Comparison of ENCODE assay signal across 11 cellular contexts in genomic region chr1:8167936-8168335, GRCh38.
DNase-seq lines count a peak whose midpoint lies in the region; ATAC-seq and TF ChIP-seq lines count a peak whose summit lies in the region.
"Had no signal": no experiment of that assay in that cellular context is flagged by ENCODE, and none has a peak within 500 bp of the region (broad histone marks: within the 10 kb centered on the region; RNA-seq: fewer than 3 reads in every experiment).

No MANE protein-coding gene starts in this region.

- no peak for DNase-seq in CD4-positive, alpha-beta T cell
- no peak for DNase-seq in activated CD8-positive, alpha-beta T cell treated with anti-CD3 and anti-CD28 coated beads, Interleukin-2, amount 10 ng/mL, durations not matched to agents 7 days and 5 days
- DNase-seq in NCI-H526 treated with DMSO at 0.1 percent for 48 hours (lab: John Stamatoyannopoulos, UW) (no peak), GM13977 (ENCODE audit: low spot score) (no peak), NCI-H82 treated with DMSO at 0.1 percent for 48 hours (lab: John Stamatoyannopoulos, UW; ENCODE audit: unreplicated experiment) (no peak)
- DNase-seq: central memory CD4-positive, alpha-beta T cell; glutamatergic neuron; NK-92 treated with Interleukin-12 subunit alpha and Interleukin-12 subunit beta, amount 100 ng/mL, for 24 hours had no signal

- no peaks in the 10 kb centered on the region for H3K36me3 ChIP-seq in HUES48 (ENCODE audit: control insufficient read depth, insufficient read depth, low read length)
- no peaks in the 10 kb centered on the region for H3K36me3 ChIP-seq in liver (ENCODE audit: control insufficient read depth in 4 of 4, insufficient read depth in 3 of 4, low read depth in 1 of 4, low read length in 3 of 4)

- H3K4me3 ChIP-seq in HUES48 (ENCODE audit: low read depth, low read length), result no peak overlapping the region
- no peak overlapping the region for H3K4me3 ChIP-seq in liver (ENCODE audit: low read depth in 1 of 3, low read length in 3 of 3)

- WGBS in liver, result 95% methylated on average over 4 of the region's 4 CpGs

- intact Hi-C loops in CD4-positive, alpha-beta T cell (cut with DNase I, micrococcal nuclease), result loop anchor here in 1 of 2 experiments (2.0 kb wide), 1 partner anchor 15 kb away; no protein-coding TSS in a partner anchor

- H3K9me3 Mint-ChIP-seq in CD4-positive, alpha-beta T cell, result no peaks in the 10 kb centered on the region
- H3K9me3 Mint-ChIP-seq in activated CD8-positive, alpha-beta T cell treated with anti-CD3 and anti-CD28 coated beads, Interleukin-2, amount 10 ng/mL, durations not matched to agents 7 days and 5 days (ENCODE audit: insufficient read depth), result no peaks in the 10 kb centered on the region

- no peaks in the 10 kb centered on the region for H3K9me3 ChIP-seq in CD4-positive, alpha-beta T cell (ENCODE audit: control insufficient read depth, low read length)
- H3K9me3 ChIP-seq in HUES48 (ENCODE audit: control insufficient read depth, insufficient read depth, low read length) (no peaks in the 10 kb centered on the region), liver (ENCODE audit: control insufficient read depth in 4 of 4, low read length in 3 of 4) (no peaks in the 10 kb centered on the region)

- TF ChIP-seq RAD21 in liver (IDR thresholded peaks at IDR 0.05), result no peak

- H3K4me1 ChIP-seq in HUES48 (ENCODE audit: control insufficient read depth, insufficient read depth, low read length), result peaks cover 30% of the 10 kb centered on the region
- H3K4me1 ChIP-seq in liver (ENCODE audit: control insufficient read depth in 4 of 4, insufficient read depth in 4 of 4, low read length in 3 of 4), result peaks cover 6 to 28% (median 12%) of the 10 kb centered on the region in 4 donors

- H3K36me3 Mint-ChIP-seq in CD4-positive, alpha-beta T cell (ENCODE audit: low read depth), result no peaks in the 10 kb centered on the region
- H3K36me3 Mint-ChIP-seq in activated CD8-positive, alpha-beta T cell treated with anti-CD3 and anti-CD28 coated beads, Interleukin-2, amount 10 ng/mL, durations not matched to agents 7 days and 5 days (ENCODE audit: low read depth), result peaks cover 2% of the 10 kb centered on the region

- H3K27ac ChIP-seq in CD4-positive, alpha-beta T cell (ENCODE audit: low read depth, low read length), result no peak overlapping the region
- H3K27ac ChIP-seq in HUES48 (ENCODE audit: low read depth, low read length) (peak overlapping the region; percentile 89), liver (ENCODE audit: low read depth in 1 of 2, low read length in 2 of 2) (peak overlapping the region; percentile 22 to 46)

- POLR2A ChIA-PET in CD4-positive, alpha-beta T cell (lab: Charles Lee), result interaction anchor here (5.0 kb wide), 1 partner anchor 14 kb away, joined by 52 read pairs; no protein-coding TSS in a partner anchor
- POLR2A ChIA-PET in activated CD8-positive, alpha-beta T cell treated with anti-CD3 and anti-CD28 coated beads, Interleukin-2, amount 10 ng/mL, durations not matched to agents 7 days and 5 days (lab: Charles Lee), result interaction anchor here (0.9 to 1.7 kb wide), 3 partner anchors 14 to 17 kb away, joined by 4 to 7 read pairs (median 4); no protein-coding TSS in a partner anchor

- CTCF ChIA-PET in CD4-positive, alpha-beta T cell (lab: Charles Lee), result no interaction called here
- CTCF ChIA-PET in activated CD8-positive, alpha-beta T cell treated with anti-CD3 and anti-CD28 coated beads, Interleukin-2, amount 10 ng/mL, durations not matched to agents 7 days and 5 days (lab: Charles Lee), result interaction anchor here (3.9 kb wide), 1 partner anchor 153 kb away, joined by 13 read pairs; no protein-coding TSS in a partner anchor

- H3K4me1 Mint-ChIP-seq in CD4-positive, alpha-beta T cell (ENCODE audit: low read depth), result peaks cover 39% of the 10 kb centered on the region
- H3K4me1 Mint-ChIP-seq in activated CD8-positive, alpha-beta T cell treated with anti-CD3 and anti-CD28 coated beads, Interleukin-2, amount 10 ng/mL, durations not matched to agents 7 days and 5 days (ENCODE audit: low read depth), result peaks cover 34% of the 10 kb centered on the region

- H3K27me3 Mint-ChIP-seq in CD4-positive, alpha-beta T cell, result no peaks in the 10 kb centered on the region
- H3K27me3 Mint-ChIP-seq in activated CD8-positive, alpha-beta T cell treated with anti-CD3 and anti-CD28 coated beads, Interleukin-2, amount 10 ng/mL, durations not matched to agents 7 days and 5 days (ENCODE audit: low read depth), result no peaks in the 10 kb centered on the region

- in situ Hi-C loops in GM13977 (cut with MboI; ENCODE audit: low pct_unique_long_range_greater_than_20kb, low sequenced_read_pairs, unreplicated experiment), result no loop called here

- H3K9ac ChIP-seq in HUES48 (ENCODE audit: low read depth, low read length), result peak overlapping the region; percentile 39; the same call in 1 of the 2 replicates
- no peak overlapping the region for H3K9ac ChIP-seq in liver (ENCODE audit: low read depth in 1 of 2, low read length in 2 of 2)

- TF ChIP-seq CTCF in CD4-positive, alpha-beta T cell (IDR thresholded peaks at IDR 0.05), result no peak
- TF ChIP-seq CTCF in liver (IDR thresholded peaks at IDR 0.05; ENCODE audit: low read depth, low read length, missing input control), result no peak
- no peak for TF ChIP-seq CTCF in GM13977 (IDR thresholded peaks at IDR 0.05; ENCODE audit: extremely low read depth, insufficient read depth, missing control alignments)

- no peak for ATAC-seq in CD4-positive, alpha-beta T cell (ENCODE audit: poor library complexity)
- no peak for ATAC-seq in activated CD8-positive, alpha-beta T cell treated with anti-CD3 and anti-CD28 coated beads, Interleukin-2, amount 10 ng/mL, durations not matched to agents 7 days and 5 days
- no peak for ATAC-seq in HG02885 (IDR thresholded peaks at IDR 0.05; ENCODE audit: poor library complexity, unreplicated experiment)

- no peak overlapping the region for H3K4me3 Mint-ChIP-seq in CD4-positive, alpha-beta T cell
- H3K4me3 Mint-ChIP-seq in activated CD8-positive, alpha-beta T cell treated with anti-CD3 and anti-CD28 coated beads, Interleukin-2, amount 10 ng/mL, durations not matched to agents 7 days and 5 days, result no peak overlapping the region

- peak overlapping the region; percentile 59 for H3K27ac Mint-ChIP-seq in CD4-positive, alpha-beta T cell
- peak overlapping the region; percentile 54 for H3K27ac Mint-ChIP-seq in activated CD8-positive, alpha-beta T cell treated with anti-CD3 and anti-CD28 coated beads, Interleukin-2, amount 10 ng/mL, durations not matched to agents 7 days and 5 days

- no peaks in the 10 kb centered on the region for H3K27me3 ChIP-seq in CD4-positive, alpha-beta T cell (ENCODE audit: control insufficient read depth, insufficient read depth, low read length)
- H3K27me3 ChIP-seq in HUES48 (ENCODE audit: control insufficient read depth, insufficient read depth, low read length), result no peaks in the 10 kb centered on the region
- H3K27me3 ChIP-seq in liver (ENCODE audit: control insufficient read depth in 4 of 4, insufficient read depth in 4 of 4, low read length in 3 of 4), result no peaks in the 10 kb centered on the region

TF ChIP-seq in liver, 16 proteins besides CTCF, POLR2A, EP300 and RAD21 (continues in another document):
- TF ChIP-seq FOXA2 (IDR thresholded peaks at IDR 0.05), result no peak
- no peak for TF ChIP-seq JUND (IDR thresholded peaks at IDR 0.05)
- TF ChIP-seq REST (IDR thresholded peaks at IDR 0.05), result no peak
- no peak for TF ChIP-seq TAF1 (conservative IDR thresholded peaks at IDR 0.05)
- no peak for TF ChIP-seq RXRA (IDR thresholded peaks at IDR 0.05)
- no peak for TF ChIP-seq SP1 (IDR thresholded peaks at IDR 0.05)
- TF ChIP-seq FOXA1 (IDR thresholded peaks at IDR 0.05), result no peak
- TF ChIP-seq NR2F2 (IDR thresholded peaks at IDR 0.05), result no peak
- TF ChIP-seq, protein P1, sequence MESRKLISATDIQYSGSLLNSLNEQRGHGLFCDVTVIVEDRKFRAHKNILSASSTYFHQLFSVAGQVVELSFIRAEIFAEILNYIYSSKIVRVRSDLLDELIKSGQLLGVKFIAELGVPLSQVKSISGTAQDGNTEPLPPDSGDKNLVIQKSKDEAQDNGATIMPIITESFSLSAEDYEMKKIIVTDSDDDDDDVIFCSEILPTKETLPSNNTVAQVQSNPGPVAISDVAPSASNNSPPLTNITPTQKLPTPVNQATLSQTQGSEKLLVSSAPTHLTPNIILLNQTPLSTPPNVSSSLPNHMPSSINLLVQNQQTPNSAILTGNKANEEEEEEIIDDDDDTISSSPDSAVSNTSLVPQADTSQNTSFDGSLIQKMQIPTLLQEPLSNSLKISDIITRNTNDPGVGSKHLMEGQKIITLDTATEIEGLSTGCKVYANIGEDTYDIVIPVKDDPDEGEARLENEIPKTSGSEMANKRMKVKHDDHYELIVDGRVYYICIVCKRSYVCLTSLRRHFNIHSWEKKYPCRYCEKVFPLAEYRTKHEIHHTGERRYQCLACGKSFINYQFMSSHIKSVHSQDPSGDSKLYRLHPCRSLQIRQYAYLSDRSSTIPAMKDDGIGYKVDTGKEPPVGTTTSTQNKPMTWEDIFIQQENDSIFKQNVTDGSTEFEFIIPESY (IDR thresholded peaks at IDR 0.05), result no peak
- no peak for TF ChIP-seq HNF4A (conservative IDR thresholded peaks at IDR 0.05)
